16 cellular contexts compared by ENCODE assay signal in genomic region chr7:499853-500485, GRCh38. TPM values are rescaled to one million over a fixed set of nuclear protein-coding genes. Genes with fewer than 3 reads are reported as not detected.
DNase-seq lines count a peak whose midpoint lies in the region; ATAC-seq and TF ChIP-seq lines count a peak whose summit lies in the region.
"Had no signal": no experiment of that assay in that cellular context is flagged by ENCODE, and none has a peak within 500 bp of the region (broad histone marks: within the 10 kb centered on the region; RNA-seq: fewer than 3 reads in every experiment).

No MANE protein-coding gene starts in this region.

- no peak overlapping the region for H3K4me3 ChIP-seq in dorsolateral prefrontal cortex
- no peak overlapping the region for H3K4me3 ChIP-seq in lower lobe of right lung
- H3K4me3 ChIP-seq: PC-9 had no signal

- peaks cover 23% of the 10 kb centered on the region for H3K4me1 Mint-ChIP-seq in WTC11

- H3K27ac ChIP-seq in dorsolateral prefrontal cortex (peak overlapping the region in 52 of 59 donors; percentile 10 to 99 (median 96)), lower lobe of right lung (no peak overlapping the region), substantia nigra (ENCODE audit: low read depth, low read length, poor library complexity, severe bottlenecking) (peak overlapping the region; percentile 96)
- H3K27ac ChIP-seq: PC-9 had no signal

- peaks cover 19% of the 10 kb centered on the region for H3K4me1 ChIP-seq in lower lobe of right lung

- no peaks in the 10 kb centered on the region for H3K27me3 Mint-ChIP-seq in WTC11 (ENCODE audit: low read depth)
- H3K27me3 Mint-ChIP-seq: CD4-positive, CD25-positive, alpha-beta regulatory T cell had no signal

- CTCF ChIA-PET in WTC11 (lab: Charles Lee), result interaction anchor here (0.5 kb wide), 1 partner anchor 668 kb away, joined by 3 read pairs; no protein-coding TSS in a partner anchor

- no peaks in the 10 kb centered on the region for H3K9me3 ChIP-seq in lower lobe of right lung

- no peaks in the 10 kb centered on the region for H3K9me3 Mint-ChIP-seq in WTC11

- H3K27me3 ChIP-seq in dorsolateral prefrontal cortex (no peaks in the 10 kb centered on the region), lower lobe of right lung (ENCODE audit: low read depth) (no peaks in the 10 kb centered on the region)

- H3K36me3 ChIP-seq in lower lobe of right lung, result peaks cover 40% of the 10 kb centered on the region

- no peak overlapping the region for H3K4me3 Mint-ChIP-seq in WTC11
- H3K4me3 Mint-ChIP-seq: CD4-positive, CD25-positive, alpha-beta regulatory T cell had no signal

- intact Hi-C loops in dorsolateral prefrontal cortex (cut with DNase I) (loop anchor here in 1 of 2 donors (2.0 to 5.0 kb wide), 3 partner anchors 15 to 158 kb away; no protein-coding TSS in a partner anchor), lower lobe of right lung (cut with DNase I) (no loop called here)

- no peak for ATAC-seq in WTC11
- no peak for ATAC-seq in lower lobe of right lung

- H3K27ac Mint-ChIP-seq in WTC11, result 0 out of 2 replicates have a peak overlapping the region, but pooled peaks have one; percentile 15
- H3K27ac Mint-ChIP-seq: CD4-positive, CD25-positive, alpha-beta regulatory T cell had no signal

- POLR2A ChIA-PET in WTC11 (lab: Charles Lee), result no interaction called here

- TF ChIP-seq CTCF in WTC11 (IDR thresholded peaks at IDR 0.05) (no peak), dorsolateral prefrontal cortex (IDR thresholded peaks at IDR 0.05 in 54 of 56, conservative IDR thresholded peaks at IDR 0.05 in 2 of 56; ENCODE audit: low read depth in 1 of 56, partially characterized antibody in 56 of 56) (no peak), lower lobe of right lung (IDR thresholded peaks at IDR 0.05) (no peak)

- DNase-seq in WTC11 (ENCODE audit: low spot score) (no peak), dorsolateral prefrontal cortex (peak in 1 of 10 donors; percentile 26), lower lobe of right lung (peak; percentile 46), substantia nigra (lab: John Stamatoyannopoulos, UW) (no peak), NCI-H1694 (lab: John Stamatoyannopoulos, UW) (no peak), DMS114 treated with DMSO at 0.1 percent for 48 hours (lab: John Stamatoyannopoulos, UW; ENCODE audit: unreplicated experiment) (no peak), iPS-NIHi7 (ENCODE audit: extremely low spot score) (no peak)
- DNase-seq: ACHN; CD4-positive, CD25-positive, alpha-beta regulatory T cell; Karpas-422; MM.1S; NCI-H1105 treated with DMSO at 0.1 percent for 48 hours; NCI-H187 treated with DMSO at 0.1 percent for 48 hours; NCI-H446; PC-9; SHP77 treated with DMSO at 0.1 percent for 48 hours had no signal

- peaks cover 53% of the 10 kb centered on the region for H3K36me3 Mint-ChIP-seq in WTC11
- H3K36me3 Mint-ChIP-seq: CD4-positive, CD25-positive, alpha-beta regulatory T cell had no signal

TF ChIP-seq in WTC11, 78 proteins besides CTCF, POLR2A, EP300 and RAD21:
- TF ChIP-seq ETV6 (CRISPR knock-in tag; IDR thresholded peaks at IDR 0.05), result no peak
- no peak for TF ChIP-seq ATF2 (CRISPR knock-in tag; IDR thresholded peaks at IDR 0.05; ENCODE audit: borderline replicate concordance, low read depth)
- no peak for TF ChIP-seq ZNF232 (CRISPR knock-in tag; IDR thresholded peaks at IDR 0.05)
- no peak for TF ChIP-seq ZMAT4 (CRISPR knock-in tag; IDR thresholded peaks at IDR 0.05)
- no peak for TF ChIP-seq IRF1 (CRISPR knock-in tag; IDR thresholded peaks at IDR 0.05)
- TF ChIP-seq AR (CRISPR knock-in tag; IDR thresholded peaks at IDR 0.05), result no peak
- no peak for TF ChIP-seq PRDM15 (CRISPR knock-in tag; IDR thresholded peaks at IDR 0.05)
- TF ChIP-seq SMAD3 (CRISPR knock-in tag; IDR thresholded peaks at IDR 0.05; ENCODE audit: borderline replicate concordance), result no peak
- TF ChIP-seq MLX (CRISPR knock-in tag; IDR thresholded peaks at IDR 0.05), result no peak

RNA-seq across cellular contexts. Expression of gene PDGFA, which starts 19.7 kb away (rescaled TPM):
- total RNA-seq in WTC11 (2021), result 114 to 131 TPM (median 129 TPM) in 3 replicates
- 100 to 1,000 TPM in 1 of 120 experiments, 10 to 100 TPM in 119; 30.5 to 103 (median 48.6) TPM for total RNA-seq in dorsolateral prefrontal cortex
- total RNA-seq in lower lobe of right lung, result 27.1 TPM
